8 cellular contexts compared by ENCODE assay signal in genomic region chr7:42940985-42941847, GRCh38. TPM values are rescaled to one million over a fixed set of nuclear protein-coding genes. Genes with fewer than 3 reads are reported as not detected.
A peak's percentile ranks its signal among the peaks of the same experiment; 100 is the strongest.
DNase-seq lines count a peak whose midpoint lies in the region; ATAC-seq and TF ChIP-seq lines count a peak whose summit lies in the region.

No MANE protein-coding gene starts in this region.

- no peaks in the 10 kb centered on the region for H3K27me3 Mint-ChIP-seq in activated T-cell treated with anti-CD3 and anti-CD28 coated beads, Interleukin-2, amount 50 U/mL, for 72 hours (ENCODE audit: low read depth)

- H3K27me3 ChIP-seq in Peyer's patch, result no peaks in the 10 kb centered on the region
- H3K27me3 ChIP-seq in thoracic aorta (replicated peaks; ENCODE audit: insufficient read depth), result no peaks in the 10 kb centered on the region

- H3K9me3 ChIP-seq in Peyer's patch (no peaks in the 10 kb centered on the region), thoracic aorta (no peaks in the 10 kb centered on the region)

- no peak overlapping the region for H3K27ac ChIP-seq in Peyer's patch
- no peak overlapping the region for H3K27ac ChIP-seq in thoracic aorta

- H3K36me3 Mint-ChIP-seq in activated T-cell treated with anti-CD3 and anti-CD28 coated beads, Interleukin-2, amount 50 U/mL, for 72 hours (ENCODE audit: insufficient read depth in 2 of 2), result peaks cover 2 to 9% of the 10 kb centered on the region in 2 donors

- H3K36me3 ChIP-seq in Peyer's patch (peaks cover 0 to 30% (median 0%) of the 10 kb centered on the region in 3 donors), thoracic aorta (peaks cover 6% of the 10 kb centered on the region)

- no peaks in the 10 kb centered on the region for H3K9me3 Mint-ChIP-seq in activated T-cell treated with anti-CD3 and anti-CD28 coated beads, Interleukin-2, amount 50 U/mL, for 72 hours

- H3K27ac Mint-ChIP-seq in activated T-cell treated with anti-CD3 and anti-CD28 coated beads, Interleukin-2, amount 50 U/mL, for 72 hours, result no peak overlapping the region

- DNase-seq in Ammon's horn (ENCODE audit: low spot score), result peak; percentile 87
- DNase-seq in HuH-7.5 (ENCODE audit: low spot score), result peak; percentile 36
- DNase-seq in Peyer's patch, result peak; percentile 71 to 92 (median 76)
- DNase-seq in activated T-cell treated with anti-CD3 and anti-CD28 coated beads, Interleukin-2, amount 50 U/mL, for 72 hours, result peak; percentile 75 to 78
- peak; percentile 87 for DNase-seq in fibroblast of pulmonary artery (ENCODE audit: low read depth)
- DNase-seq in non-pigmented ciliary epithelial cell (ENCODE audit: low read depth), result peak; percentile 32
- DNase-seq in thoracic aorta (ENCODE audit: low spot score), result peak; percentile 39

- H3K4me1 ChIP-seq in Peyer's patch, result no peaks in the 10 kb centered on the region
- H3K4me1 ChIP-seq in thoracic aorta (ENCODE audit: control insufficient read depth in 1 of 2, low read depth in 2 of 2), result no peaks in the 10 kb centered on the region

- H3K4me3 ChIP-seq in Peyer's patch, result no peak overlapping the region
- no peak overlapping the region for H3K4me3 ChIP-seq in fibroblast of pulmonary artery (replicated peaks; ENCODE audit: low read depth, low read length)
- no peak overlapping the region for H3K4me3 ChIP-seq in thoracic aorta

- TF ChIP-seq POLR2A in Peyer's patch (IDR thresholded peaks at IDR 0.05), result no peak

- no peak overlapping the region for H3K4me3 Mint-ChIP-seq in activated T-cell treated with anti-CD3 and anti-CD28 coated beads, Interleukin-2, amount 50 U/mL, for 72 hours

- peaks cover 41% of the 10 kb centered on the region for H3K4me1 Mint-ChIP-seq in activated T-cell treated with anti-CD3 and anti-CD28 coated beads, Interleukin-2, amount 50 U/mL, for 72 hours (ENCODE audit: low read depth)

- ATAC-seq in GM18907 (IDR thresholded peaks at IDR 0.05; ENCODE audit: unreplicated experiment) (peak; percentile 70), thoracic aorta (ENCODE audit: insufficient number of reproducible peaks, low FRiP score, low read depth) (no peak)
- ATAC-seq in activated T-cell treated with anti-CD3 and anti-CD28 coated beads, Interleukin-2, amount 50 U/mL, for 72 hours (replicated peaks in 1 of 2), result peak; percentile 45 to 59

- peak; percentile 51 to 89 (median 81) for TF ChIP-seq CTCF in Peyer's patch (IDR thresholded peaks at IDR 0.05)
- peak; percentile 96 for TF ChIP-seq CTCF in fibroblast of pulmonary artery (IDR thresholded peaks at IDR 0.05; ENCODE audit: low read length, missing control alignments)
- TF ChIP-seq CTCF in thoracic aorta (IDR thresholded peaks at IDR 0.05), result peak; percentile 85

RNA-seq across cellular contexts. Expression of gene MRPL32, which starts 9.0 kb away (rescaled TPM):
- total RNA-seq in Peyer's patch (10 to 100 TPM; 27.8 to 46.2 (median 30.7) TPM), thoracic aorta (10 to 100 TPM; 38.3 to 54.8 TPM)
- total RNA-seq in activated T-cell treated with anti-CD3 and anti-CD28 coated beads, Interleukin-2, amount 50 U/mL, for 72 hours, result 10 to 100 TPM; 64.5 to 66.6 TPM

RNA-seq across cellular contexts. Expression of gene PSMA2, which starts 9.2 kb away (rescaled TPM):
- 10 to 100 TPM; 28.1 to 66.8 (median 55.8) TPM for total RNA-seq in Peyer's patch
- 100 to 1,000 TPM; 107 to 124 TPM for total RNA-seq in activated T-cell treated with anti-CD3 and anti-CD28 coated beads, Interleukin-2, amount 50 U/mL, for 72 hours
- total RNA-seq in thoracic aorta, result 10 to 100 TPM; 30.2 to 53.6 TPM

RNA-seq across cellular contexts. Expression of gene C7orf25, which starts 29.3 kb away (rescaled TPM):
- total RNA-seq in Peyer's patch (10 to 100 TPM in 3 of 4 donors, 1 to 10 TPM in 1; 8.3 to 15.1 (median 11.3) TPM), thoracic aorta (10 to 100 TPM; 17.1 to 18.1 TPM)
- 1 to 10 TPM; 3.5 to 5.1 TPM for total RNA-seq in activated T-cell treated with anti-CD3 and anti-CD28 coated beads, Interleukin-2, amount 50 U/mL, for 72 hours

Comparison
In these comparisons a context has a peak if more than half of its experiments do, and no peak if none do; other contexts are left out.
1. DNase-seq: peak in every context shown above with its lines; median percentile 87 in Ammon's horn; 87 in fibroblast of pulmonary artery; 76 in activated T-cell treated with anti-CD3 and anti-CD28 coated beads, Interleukin-2, amount 50 U/mL, for 72 hours; 76 in Peyer's patch; 39 in thoracic aorta; 36 in HuH-7.5; 32 in non-pigmented ciliary epithelial cell.